8 cellular contexts compared by ENCODE assay signal in the genomic region with DNA sequence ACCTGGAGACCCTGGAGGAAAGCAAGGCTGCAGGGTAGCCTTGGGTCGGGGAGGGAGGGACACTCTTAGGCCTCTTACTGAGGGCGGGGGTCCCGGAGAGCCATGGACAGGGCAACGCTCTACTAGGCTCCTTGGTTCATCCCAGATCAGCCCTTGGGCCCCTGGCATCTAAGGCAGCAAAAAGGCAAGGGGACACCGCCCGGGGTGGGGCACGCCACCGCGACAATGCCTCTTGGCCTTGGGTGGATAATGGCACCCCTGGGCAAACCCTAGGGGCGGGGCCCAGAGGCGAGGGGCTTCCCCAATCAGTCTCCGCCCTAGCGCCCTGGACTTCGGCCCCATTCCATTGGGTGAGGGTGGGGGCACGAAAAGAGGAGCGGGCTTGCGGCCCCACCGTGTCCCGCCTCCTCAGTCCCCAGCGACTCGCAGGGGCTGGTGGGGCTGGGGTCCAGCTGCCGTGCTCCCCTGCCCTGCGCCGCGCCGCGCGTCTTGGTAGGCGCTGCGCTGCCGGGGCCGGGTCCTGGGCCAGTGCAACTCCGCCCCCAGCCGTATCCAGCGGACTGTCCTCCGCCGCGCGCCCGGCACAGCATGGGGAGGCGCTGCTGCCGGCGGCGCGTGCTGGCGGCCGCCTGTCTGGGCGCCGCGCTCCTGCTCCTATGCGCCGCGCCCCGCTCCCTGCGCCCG. TPM values are rescaled to one million over a fixed set of nuclear protein-coding genes. Genes with fewer than 3 reads are reported as not detected.
DNase-seq lines count a peak whose midpoint lies in the region; ATAC-seq and TF ChIP-seq lines count a peak whose summit lies in the region.

A gene with protein sequence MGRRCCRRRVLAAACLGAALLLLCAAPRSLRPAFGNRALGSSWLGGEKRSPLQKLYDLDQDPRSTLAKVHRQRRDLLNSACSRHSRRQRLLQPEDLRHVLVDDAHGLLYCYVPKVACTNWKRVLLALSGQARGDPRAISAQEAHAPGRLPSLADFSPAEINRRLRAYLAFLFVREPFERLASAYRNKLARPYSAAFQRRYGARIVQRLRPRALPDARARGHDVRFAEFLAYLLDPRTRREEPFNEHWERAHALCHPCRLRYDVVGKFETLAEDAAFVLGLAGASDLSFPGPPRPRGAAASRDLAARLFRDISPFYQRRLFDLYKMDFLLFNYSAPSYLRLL (plus strand): TSS at position 411 of the 684 bp plus-strand sequence. CDS start 178 bp downstream, at position 589.

- H3K36me3 ChIP-seq in SJSA1 (no peaks in the 10 kb centered on the region), neuronal stem cell (replicated peaks in 1 of 2; ENCODE audit: control insufficient read depth in 2 of 2, insufficient read depth in 2 of 2, low read length in 2 of 2) (no peaks in the 10 kb centered on the region)

- no peaks in the 10 kb centered on the region for H3K4me1 Mint-ChIP-seq in activated T-cell treated with anti-CD3 and anti-CD28 coated beads, Interleukin-2, amount 50 U/mL, for 4 hours (ENCODE audit: low read depth)
- H3K4me1 Mint-ChIP-seq in activated T-helper 1 cell treated with anti-CD3 and anti-CD28 coated beads, Interleukin-12 subunit alpha, Interleukin-12 subunit beta, Interleukin-2, Interleukin-4 antibody, amounts not matched to agents 30 ng/mL and 10 ng/mL and 1 ng/mL, durations not matched to agents 14 hours and 24 hours and 36 hours (ENCODE audit: low read depth), result no peaks in the 10 kb centered on the region
- no peaks in the 10 kb centered on the region for H3K4me1 Mint-ChIP-seq in HFFc6 (ENCODE audit: low read depth)

- H2BK15ac ChIP-seq in neuronal stem cell (ENCODE audit: low read length), result peak within 1 kb of the TSS; percentile 84

- no peaks in the 10 kb centered on the region for H3K36me3 Mint-ChIP-seq in activated T-cell treated with anti-CD3 and anti-CD28 coated beads, Interleukin-2, amount 50 U/mL, for 4 hours (ENCODE audit: insufficient read depth)
- no peaks in the 10 kb centered on the region for H3K36me3 Mint-ChIP-seq in activated T-helper 1 cell treated with anti-CD3 and anti-CD28 coated beads, Interleukin-12 subunit alpha, Interleukin-12 subunit beta, Interleukin-2, Interleukin-4 antibody, amounts not matched to agents 30 ng/mL and 10 ng/mL and 1 ng/mL, durations not matched to agents 14 hours and 24 hours and 36 hours (ENCODE audit: low read depth)
- no peaks in the 10 kb centered on the region for H3K36me3 Mint-ChIP-seq in HFFc6 (ENCODE audit: low read depth)

- peaks cover 10% of the 10 kb centered on the region for H3K4me1 ChIP-seq in SJSA1 (replicated peaks)
- H3K4me1 ChIP-seq in neuronal stem cell (ENCODE audit: control insufficient read depth in 2 of 2, insufficient read depth in 1 of 2, low read depth in 1 of 2, low read length in 2 of 2), result peaks cover 3 to 15% of the 10 kb centered on the region in 2 donors

- H3K9me3 ChIP-seq in SJSA1 (replicated peaks) (no peaks in the 10 kb centered on the region), neuronal stem cell (replicated peaks in 1 of 2; ENCODE audit: control insufficient read depth in 2 of 2, insufficient read depth in 1 of 2, low read depth in 1 of 2, low read length in 2 of 2) (no peaks in the 10 kb centered on the region)

- H3K27me3 ChIP-seq in SJSA1 (replicated peaks) (peaks cover 17% of the 10 kb centered on the region), neuronal stem cell (ENCODE audit: control insufficient read depth in 3 of 3, insufficient read depth in 3 of 3, low read depth in 1 of 3, low read length in 3 of 3) (peaks cover 0 to 80% (median 23%) of the 10 kb centered on the region in 3 experiments)

- peaks cover 2% of the 10 kb centered on the region for H3K79me1 ChIP-seq in neuronal stem cell (ENCODE audit: low read depth, low read length)

- intact Hi-C loops in activated T-helper 1 cell treated with anti-CD3 and anti-CD28 coated beads, Interleukin-12 subunit alpha, Interleukin-12 subunit beta, Interleukin-2, Interleukin-4 antibody, amounts not matched to agents 30 ng/mL and 10 ng/mL and 1 ng/mL, durations not matched to agents 14 hours and 24 hours and 36 hours (cut with micrococcal nuclease), result loop anchor here (1.0 to 2.0 kb wide), 4 partner anchors 83 to 1021 kb away; a partner anchor contains a TSS

- H3K4me2 ChIP-seq in neuronal stem cell (ENCODE audit: insufficient read depth, low read length, poor library complexity, severe bottlenecking), result peak within 1 kb of the TSS; percentile 86

- H3K4me3 ChIP-seq in SJSA1 (peak within 1 kb of the TSS; percentile 19), foreskin fibroblast (ENCODE audit: low read depth in 1 of 2, low read length in 2 of 2) (peak within 1 kb of the TSS; percentile 29 to 32), neuronal stem cell (ENCODE audit: low read length in 2 of 2) (peak within 1 kb of the TSS; percentile 36 to 79)

- no peak within 1 kb of the TSS for H3K4me3 Mint-ChIP-seq in activated T-cell treated with anti-CD3 and anti-CD28 coated beads, Interleukin-2, amount 50 U/mL, for 4 hours
- H3K4me3 Mint-ChIP-seq in activated T-helper 1 cell treated with anti-CD3 and anti-CD28 coated beads, Interleukin-12 subunit alpha, Interleukin-12 subunit beta, Interleukin-2, Interleukin-4 antibody, amounts not matched to agents 30 ng/mL and 10 ng/mL and 1 ng/mL, durations not matched to agents 14 hours and 24 hours and 36 hours, result no peak within 1 kb of the TSS
- H3K4me3 Mint-ChIP-seq in HFFc6, result no peak within 1 kb of the TSS

- H3K14ac ChIP-seq in neuronal stem cell (ENCODE audit: low read length), result peak within 1 kb of the TSS; percentile 76

- H2BK5ac ChIP-seq in neuronal stem cell (ENCODE audit: low read length), result peak within 1 kb of the TSS; percentile 46

- H3K9ac ChIP-seq in neuronal stem cell (ENCODE audit: low read depth, low read length, poor library complexity), result peak within 1 kb of the TSS; percentile 85

- peaks cover 25% of the 10 kb centered on the region for H3K27me3 Mint-ChIP-seq in activated T-cell treated with anti-CD3 and anti-CD28 coated beads, Interleukin-2, amount 50 U/mL, for 4 hours (ENCODE audit: low read depth)
- peaks cover 33% of the 10 kb centered on the region for H3K27me3 Mint-ChIP-seq in activated T-helper 1 cell treated with anti-CD3 and anti-CD28 coated beads, Interleukin-12 subunit alpha, Interleukin-12 subunit beta, Interleukin-2, Interleukin-4 antibody, amounts not matched to agents 30 ng/mL and 10 ng/mL and 1 ng/mL, durations not matched to agents 14 hours and 24 hours and 36 hours (ENCODE audit: insufficient read depth)
- H3K27me3 Mint-ChIP-seq in HFFc6 (ENCODE audit: insufficient read depth), result peaks cover 38% of the 10 kb centered on the region

- H3K23ac ChIP-seq in neuronal stem cell (ENCODE audit: low read depth, low read length, poor library complexity), result peak within 1 kb of the TSS; percentile 22

- peak within 1 kb of the TSS; percentile 92 for H2AFZ ChIP-seq in neuronal stem cell (ENCODE audit: low read length)

- peak within 1 kb of the TSS; percentile 85 for H4K8ac ChIP-seq in neuronal stem cell (ENCODE audit: low read depth, low read length)

- peak within 1 kb of the TSS; percentile 98 for H3K18ac ChIP-seq in neuronal stem cell (ENCODE audit: low read length)

- peak within 1 kb of the TSS; percentile 16 for H2AK5ac ChIP-seq in neuronal stem cell (ENCODE audit: low read depth, low read length)

- no peaks in the 10 kb centered on the region for H3K9me3 Mint-ChIP-seq in activated T-cell treated with anti-CD3 and anti-CD28 coated beads, Interleukin-2, amount 50 U/mL, for 4 hours
- no peaks in the 10 kb centered on the region for H3K9me3 Mint-ChIP-seq in activated T-helper 1 cell treated with anti-CD3 and anti-CD28 coated beads, Interleukin-12 subunit alpha, Interleukin-12 subunit beta, Interleukin-2, Interleukin-4 antibody, amounts not matched to agents 30 ng/mL and 10 ng/mL and 1 ng/mL, durations not matched to agents 14 hours and 24 hours and 36 hours
- H3K9me3 Mint-ChIP-seq in HFFc6, result no peaks in the 10 kb centered on the region

- H2BK12ac ChIP-seq in neuronal stem cell (ENCODE audit: low read length), result no peak within 1 kb of the TSS

- H3K27ac Mint-ChIP-seq in activated T-helper 1 cell treated with anti-CD3 and anti-CD28 coated beads, Interleukin-12 subunit alpha, Interleukin-12 subunit beta, Interleukin-2, Interleukin-4 antibody, amounts not matched to agents 30 ng/mL and 10 ng/mL and 1 ng/mL, durations not matched to agents 14 hours and 24 hours and 36 hours, result no peak within 1 kb of the TSS
- no peak within 1 kb of the TSS for H3K27ac Mint-ChIP-seq in HFFc6

- WGBS in neuronal stem cell (ENCODE audit: extremely low coverage in 2 of 2, insufficient read length in 2 of 2, insufficient replicate concordance in 1 of 2), 2 donors, result no CpG with 5 or more reads among the region's 56 CpGs

- peak within 1 kb of the TSS; percentile 10 for H2BK120ac ChIP-seq in neuronal stem cell (ENCODE audit: low read depth, low read length)

- peak within 1 kb of the TSS; percentile 39 for H3K4ac ChIP-seq in neuronal stem cell (ENCODE audit: low read length)

- DNase-seq in activated T-cell treated with anti-CD3 and anti-CD28 coated beads, Interleukin-2, amount 50 U/mL, for 4 hours, result no peak
- DNase-seq in activated T-cell treated with anti-CD3 and anti-CD28 coated beads for 4 hours (no peak), SJSA1 (ENCODE audit: low read depth in 1 of 2, low spot score in 2 of 2) (no peak), foreskin fibroblast (peak; percentile 18 to 62), neuronal stem cell (ENCODE audit: low spot score) (peak; percentile 56), HFFc6 (no peak)
- DNase-seq in activated T-helper 1 cell treated with anti-CD3 and anti-CD28 coated beads, Interleukin-12 subunit alpha, Interleukin-12 subunit beta, Interleukin-2, Interleukin-4 antibody, amounts not matched to agents 30 ng/mL and 10 ng/mL and 1 ng/mL, durations not matched to agents 14 hours and 24 hours and 36 hours (ENCODE audit: low spot score), result no peak

- H3K27ac ChIP-seq in SJSA1 (no peak within 1 kb of the TSS), neuronal stem cell (replicated peaks; ENCODE audit: low read length) (no peak within 1 kb of the TSS)

- TF ChIP-seq CTCF in foreskin fibroblast (IDR thresholded peaks at IDR 0.05; ENCODE audit: low read depth, low read length), result no peak
- no peak for TF ChIP-seq CTCF in HFFc6 (IDR thresholded peaks at IDR 0.05)

- ATAC-seq in activated T-cell treated with anti-CD3 and anti-CD28 coated beads, Interleukin-2, amount 50 U/mL, for 4 hours, result peak; percentile 29 to 49
- ATAC-seq in HG03175 (IDR thresholded peaks at IDR 0.05; ENCODE audit: unreplicated experiment), result no peak

- no peak within 1 kb of the TSS for H4K91ac ChIP-seq in neuronal stem cell (ENCODE audit: low read depth, low read length, poor library complexity)

RNA-seq across cellular contexts. Expression of the gene that starts here (rescaled TPM):
- total RNA-seq in activated T-cell treated with anti-CD3 and anti-CD28 coated beads, Interleukin-2, amount 50 U/mL, for 4 hours, result not detected
- total RNA-seq in SJSA1 (2014; rRNA removed; shearing (Covaris generic)), result not detected in 2 replicates
- polyA plus RNA-seq in neuronal stem cell (2013, experiment 1 of 2), result 1.4 TPM
- polyA plus RNA-seq in neuronal stem cell (2013, experiment 2 of 2), result 1.6 TPM
- not detected in 2 replicates for total RNA-seq in activated T-helper 1 cell treated with anti-CD3 and anti-CD28 coated beads, Interleukin-12 subunit alpha, Interleukin-12 subunit beta, Interleukin-2, Interleukin-4 antibody, amounts not matched to agents 30 ng/mL and 10 ng/mL and 1 ng/mL, durations not matched to agents 14 hours and 24 hours and 36 hours
- not detected for total RNA-seq in HFFc6 (2021; fragmentation: NEBNext Ultra II Directional; extraction: Animal tissue kit (Norgen Biotek cat#: 25700))

Comparison
In these comparisons a context has a peak if more than half of its experiments do, and no peak if none do; other contexts are left out.
1. Peak in ATAC-seq in activated T-cell treated with anti-CD3 and anti-CD28 coated beads, Interleukin-2, amount 50 U/mL, for 4 hours; RNA of the gene not detected or under 1 TPM.
2. DNase-seq: peak in foreskin fibroblast (2 of 2) and neuronal stem cell (single experiment); none in activated T-cell treated with anti-CD3 and anti-CD28 coated beads, Interleukin-2, amount 50 U/mL, for 4 hours (single experiment), activated T-cell treated with anti-CD3 and anti-CD28 coated beads for 4 hours (single experiment), SJSA1 (0 of 2), activated T-helper 1 cell treated with anti-CD3 and anti-CD28 coated beads, Interleukin-12 subunit alpha, Interleukin-12 subunit beta, Interleukin-2, Interleukin-4 antibody, amounts not matched to agents 30 ng/mL and 10 ng/mL and 1 ng/mL, durations not matched to agents 14 hours and 24 hours and 36 hours (single experiment) and HFFc6 (single experiment).
3. Peak in every context shown above with its lines, with median percentiles within 50 percentile points of each other: H3K4me3 ChIP-seq.